ENCODE assay signal across 8 cellular contexts in genomic region chr12:56298828-56299227, GRCh38. TPM values are rescaled to one million over a fixed set of nuclear protein-coding genes. Genes with fewer than 3 reads are reported as not detected.
DNase-seq lines count a peak whose midpoint lies in the region; ATAC-seq lines count a peak whose summit lies in the region.

No MANE protein-coding gene starts in this region.

- peak overlapping the region; percentile 98 for H3K27ac ChIP-seq in subcutaneous abdominal adipose tissue (ENCODE audit: low read depth, low read length)

- DNase-seq in activated CD4-positive, alpha-beta T cell treated with anti-CD3 and anti-CD28 coated beads, Interleukin-2, amount 10 ng/mL, durations not matched to agents 24 days and 14 days = no peak
- no peak for DNase-seq in activated CD4-positive, alpha-beta T cell treated with anti-CD3 and anti-CD28 coated beads, Interleukin-2, amount 50 U/mL, for 1 hour
- DNase-seq in immature natural killer cell (no peak), germinal center (ENCODE audit: low spot score) (no peak), DMS 273 treated with DMSO at 0.1 percent for 48 hours (lab: John Stamatoyannopoulos, UW) (no peak)

- intact Hi-C loops in activated CD4-positive, alpha-beta T cell treated with anti-CD3 and anti-CD28 coated beads, Interleukin-2, amount 10 ng/mL, durations not matched to agents 24 days and 14 days (cut with micrococcal nuclease) = no loop called here

- H3K9me3 ChIP-seq in subcutaneous abdominal adipose tissue (ENCODE audit: control insufficient read depth in 5 of 5, low read length in 5 of 5) = no peaks in the 10 kb centered on the region

- peak overlapping the region; percentile 99 for H3K4me3 Mint-ChIP-seq in activated CD4-positive, alpha-beta T cell treated with anti-CD3 and anti-CD28 coated beads, Interleukin-2, amount 10 ng/mL, durations not matched to agents 24 days and 14 days
- H3K4me3 Mint-ChIP-seq in activated T-helper 17 cell treated with anti-CD3 and anti-CD28 coated beads, Interleukin-2, amount 50 U/mL, for 72 hours = peak overlapping the region; percentile 81
- peak overlapping the region; percentile 94 to 96 (median 94) for H3K4me3 Mint-ChIP-seq in immature natural killer cell

- peaks cover 0 to 2% (median 0%) of the 10 kb centered on the region in 5 donors for H3K36me3 ChIP-seq in subcutaneous abdominal adipose tissue (ENCODE audit: control insufficient read depth in 5 of 5, insufficient read depth in 5 of 5, low read length in 5 of 5)

- peaks cover 17 to 73% (median 67%) of the 10 kb centered on the region in 5 donors for H3K4me1 ChIP-seq in subcutaneous abdominal adipose tissue (ENCODE audit: control insufficient read depth in 5 of 5, insufficient read depth in 5 of 5, low read length in 5 of 5)

- peaks cover 39% of the 10 kb centered on the region for H3K4me1 Mint-ChIP-seq in activated CD4-positive, alpha-beta T cell treated with anti-CD3 and anti-CD28 coated beads, Interleukin-2, amount 10 ng/mL, durations not matched to agents 24 days and 14 days
- H3K4me1 Mint-ChIP-seq in activated T-helper 17 cell treated with anti-CD3 and anti-CD28 coated beads, Interleukin-2, amount 50 U/mL, for 72 hours = peaks cover 23% of the 10 kb centered on the region
- H3K4me1 Mint-ChIP-seq in immature natural killer cell = peaks cover 51 to 70% of the 10 kb centered on the region in 2 donors

- H3K27me3 ChIP-seq in subcutaneous abdominal adipose tissue (ENCODE audit: control insufficient read depth in 5 of 5, insufficient read depth in 4 of 5, low read length in 5 of 5) = no peaks in the 10 kb centered on the region

- ATAC-seq in activated T-helper 17 cell treated with anti-CD3 and anti-CD28 coated beads, Interleukin-2, amount 50 U/mL, for 72 hours (replicated peaks) = no peak
- no peak for ATAC-seq in HG03025 (IDR thresholded peaks at IDR 0.05; ENCODE audit: low FRiP score, unreplicated experiment)

- no peaks in the 10 kb centered on the region for H3K9me3 Mint-ChIP-seq in activated CD4-positive, alpha-beta T cell treated with anti-CD3 and anti-CD28 coated beads, Interleukin-2, amount 10 ng/mL, durations not matched to agents 24 days and 14 days
- no peaks in the 10 kb centered on the region for H3K9me3 Mint-ChIP-seq in activated T-helper 17 cell treated with anti-CD3 and anti-CD28 coated beads, Interleukin-2, amount 50 U/mL, for 72 hours
- no peaks in the 10 kb centered on the region for H3K9me3 Mint-ChIP-seq in immature natural killer cell

- peak overlapping the region; percentile 81 to 95 (median 93) for H3K9ac ChIP-seq in subcutaneous abdominal adipose tissue (ENCODE audit: low read length in 5 of 5)

- peak overlapping the region; percentile 97 for H3K27ac Mint-ChIP-seq in activated CD4-positive, alpha-beta T cell treated with anti-CD3 and anti-CD28 coated beads, Interleukin-2, amount 10 ng/mL, durations not matched to agents 24 days and 14 days
- H3K27ac Mint-ChIP-seq in activated T-helper 17 cell treated with anti-CD3 and anti-CD28 coated beads, Interleukin-2, amount 50 U/mL, for 72 hours = peak overlapping the region; percentile 89
- peak overlapping the region; percentile 94 to 99 (median 98) for H3K27ac Mint-ChIP-seq in immature natural killer cell

- H3K4me3 ChIP-seq in subcutaneous abdominal adipose tissue (ENCODE audit: low read depth in 1 of 5, low read length in 5 of 5) = peak overlapping the region; percentile 72 to 96 (median 93)

- peaks cover 31% of the 10 kb centered on the region for H3K36me3 Mint-ChIP-seq in activated CD4-positive, alpha-beta T cell treated with anti-CD3 and anti-CD28 coated beads, Interleukin-2, amount 10 ng/mL, durations not matched to agents 24 days and 14 days (ENCODE audit: low read depth)
- peaks cover 56% of the 10 kb centered on the region for H3K36me3 Mint-ChIP-seq in activated T-helper 17 cell treated with anti-CD3 and anti-CD28 coated beads, Interleukin-2, amount 50 U/mL, for 72 hours (ENCODE audit: low read depth)
- H3K36me3 Mint-ChIP-seq in immature natural killer cell = no peaks in the 10 kb centered on the region

- H3K27me3 Mint-ChIP-seq in activated CD4-positive, alpha-beta T cell treated with anti-CD3 and anti-CD28 coated beads, Interleukin-2, amount 10 ng/mL, durations not matched to agents 24 days and 14 days = no peaks in the 10 kb centered on the region
- H3K27me3 Mint-ChIP-seq in activated T-helper 17 cell treated with anti-CD3 and anti-CD28 coated beads, Interleukin-2, amount 50 U/mL, for 72 hours = no peaks in the 10 kb centered on the region
- H3K27me3 Mint-ChIP-seq in immature natural killer cell (ENCODE audit: low read depth in 3 of 3) = peaks cover 0 to 3% (median 2%) of the 10 kb centered on the region in 3 donors

RNA-seq across cellular contexts. Expression of gene CS, which starts 1.3 kb away (rescaled TPM):
- 311 and 317 TPM in 2 replicates for total RNA-seq in activated CD4-positive, alpha-beta T cell treated with anti-CD3 and anti-CD28 coated beads, Interleukin-2, amount 10 ng/mL, durations not matched to agents 24 days and 14 days
- 100 to 1,000 TPM; 230 to 363 TPM for total RNA-seq in activated T-helper 17 cell treated with anti-CD3 and anti-CD28 coated beads, Interleukin-2, amount 50 U/mL, for 72 hours
- polyA plus RNA-seq in immature natural killer cell = 10 to 100 TPM; 41.7 to 82.2 (median 67.3) TPM

RNA-seq across cellular contexts. Expression of gene CNPY2, which starts 17.0 kb away (rescaled TPM):
- 165 and 169 TPM in 2 replicates for total RNA-seq in activated CD4-positive, alpha-beta T cell treated with anti-CD3 and anti-CD28 coated beads, Interleukin-2, amount 10 ng/mL, durations not matched to agents 24 days and 14 days
- total RNA-seq in activated T-helper 17 cell treated with anti-CD3 and anti-CD28 coated beads, Interleukin-2, amount 50 U/mL, for 72 hours = 100 to 1,000 TPM in 1 of 2 donors, 10 to 100 TPM in 1; 86.5 to 165 TPM
- polyA plus RNA-seq in immature natural killer cell = 100 to 1,000 TPM; 201 to 232 (median 228) TPM

RNA-seq across cellular contexts. Expression of gene COQ10A, which starts 32.1 kb away (rescaled TPM):
- 17.0 TPM in 2 replicates for total RNA-seq in activated CD4-positive, alpha-beta T cell treated with anti-CD3 and anti-CD28 coated beads, Interleukin-2, amount 10 ng/mL, durations not matched to agents 24 days and 14 days
- 1 to 10 TPM; 5.3 to 9.7 TPM for total RNA-seq in activated T-helper 17 cell treated with anti-CD3 and anti-CD28 coated beads, Interleukin-2, amount 50 U/mL, for 72 hours
- polyA plus RNA-seq in immature natural killer cell = 10 to 100 TPM; 12.0 to 18.6 (median 18.3) TPM

RNA-seq across cellular contexts. Expression of gene PAN2, which starts 35.0 kb away (rescaled TPM):
- 31.3 and 34.7 TPM in 2 replicates for total RNA-seq in activated CD4-positive, alpha-beta T cell treated with anti-CD3 and anti-CD28 coated beads, Interleukin-2, amount 10 ng/mL, durations not matched to agents 24 days and 14 days
- 10 to 100 TPM; 24.4 to 74.5 TPM for total RNA-seq in activated T-helper 17 cell treated with anti-CD3 and anti-CD28 coated beads, Interleukin-2, amount 50 U/mL, for 72 hours
- polyA plus RNA-seq in immature natural killer cell = 1 to 10 TPM; 4.6 to 9.4 (median 8.7) TPM

RNA-seq across cellular contexts. Expression of gene IL23A, which starts 39.9 kb away (rescaled TPM):
- 36.0 and 36.9 TPM in 2 replicates for total RNA-seq in activated CD4-positive, alpha-beta T cell treated with anti-CD3 and anti-CD28 coated beads, Interleukin-2, amount 10 ng/mL, durations not matched to agents 24 days and 14 days
- total RNA-seq in activated T-helper 17 cell treated with anti-CD3 and anti-CD28 coated beads, Interleukin-2, amount 50 U/mL, for 72 hours = 10 to 100 TPM in 1 of 2 donors, 1 to 10 TPM in 1; 9.8 to 67.1 TPM
- 1 to 10 TPM in 1 of 3 donors, under 1 TPM in 2; 0.21 to 1.5 (median 0.40) TPM for polyA plus RNA-seq in immature natural killer cell
